Comparison of ENCODE assay signal across 6 cellular contexts in genomic region chr2:74239346-74239745, GRCh38.
"Had no signal": no experiment of that assay in that cellular context is flagged by ENCODE, and none has a peak within 500 bp of the region (broad histone marks: within the 10 kb centered on the region; RNA-seq: fewer than 3 reads in every experiment).

No MANE protein-coding gene starts in this region.

- H3K4me1 Mint-ChIP-seq: IgD-negative memory B cell had no signal

- H3K27ac ChIP-seq: GM23248, HL-60 had no signal

- H3K27ac Mint-ChIP-seq: HFFc6, IgD-negative memory B cell had no signal

- H3K4me3 Mint-ChIP-seq: HFFc6, IgD-negative memory B cell had no signal

- H3K4me3 ChIP-seq: GM23248, HAP-1 had no signal

- H3K9me3 ChIP-seq: HAP-1 had no signal

- DNase-seq: GOT3 had no signal

- H3K36me3 ChIP-seq: HAP-1 had no signal

- H3K9me3 Mint-ChIP-seq: IgD-negative memory B cell had no signal

- H3K4me1 ChIP-seq: HAP-1 had no signal
